Comparison of ENCODE assay signal across 9 cellular contexts in genomic region chr5:26700759-26701384, GRCh38.
DNase-seq lines count a peak whose midpoint lies in the region; ATAC-seq, FAIRE-seq and TF ChIP-seq lines count a peak whose summit lies in the region.
"Had no signal": no experiment of that assay in that cellular context is flagged by ENCODE, and none has a peak within 500 bp of the region (broad histone marks: within the 10 kb centered on the region; RNA-seq: fewer than 3 reads in every experiment).

No MANE protein-coding gene starts in this region.

- peak; percentile 29; the same call in 1 of the 3 replicates for TF ChIP-seq CTCF in GM12872 (IDR thresholded peaks at IDR 0.05; ENCODE audit: insufficient read depth, low read depth, low read length)

- DNase-seq in Jurkat, Clone E6-1 (ENCODE audit: low read depth, low spot score) = peak; percentile 41
- peak; percentile 76 for DNase-seq in NOMO-1 treated with DMSO at 0.1 percent for 48 hours (lab: John Stamatoyannopoulos, UW; ENCODE audit: unreplicated experiment)
- DNase-seq in renal cortical epithelial cell (ENCODE audit: low read depth) = peak; percentile 4
- DNase-seq in NK-92 (lab: John Stamatoyannopoulos, UW; ENCODE audit: unreplicated experiment) = no peak
- no peak for DNase-seq in effector memory CD8-positive, alpha-beta T cell

- no peak for ATAC-seq in GM18870 (IDR thresholded peaks at IDR 0.05; ENCODE audit: unreplicated experiment)
- ATAC-seq in effector memory CD8-positive, alpha-beta T cell (replicated peaks) = no peak

- H3K27ac Mint-ChIP-seq in effector memory CD8-positive, alpha-beta T cell = no peak overlapping the region

- H3K27me3 Mint-ChIP-seq in effector memory CD8-positive, alpha-beta T cell = no peaks in the 10 kb centered on the region

- no peaks in the 10 kb centered on the region for H3K36me3 Mint-ChIP-seq in effector memory CD8-positive, alpha-beta T cell (ENCODE audit: insufficient read depth)

- FAIRE-seq in colon (lab: Jason Lieb, UNC) = peak; percentile 33
- FAIRE-seq: endothelial cell of umbilical vein had no signal

- H3K9me3 Mint-ChIP-seq in effector memory CD8-positive, alpha-beta T cell = no peaks in the 10 kb centered on the region

- no peak overlapping the region for H3K4me3 ChIP-seq in Jurkat, Clone E6-1 (ENCODE audit: low read length)

- no peak overlapping the region for H3K4me3 Mint-ChIP-seq in effector memory CD8-positive, alpha-beta T cell

- H3K4me1 Mint-ChIP-seq in effector memory CD8-positive, alpha-beta T cell (ENCODE audit: low read depth in 2 of 2) = no peaks in the 10 kb centered on the region

Comparison
In these comparisons a context has a peak if more than half of its experiments do, and no peak if none do; other contexts are left out.
1. DNase-seq: peak in Jurkat, Clone E6-1 (single experiment), NOMO-1 treated with DMSO at 0.1 percent for 48 hours (single experiment) and renal cortical epithelial cell (single experiment); none in NK-92 (single experiment) and effector memory CD8-positive, alpha-beta T cell (0 of 3).